19 cellular contexts compared by ENCODE assay signal in genomic region chr6:166415833-166416347, GRCh38. TPM values are rescaled to one million over a fixed set of nuclear protein-coding genes. Genes with fewer than 3 reads are reported as not detected.
A peak's percentile ranks its signal among the peaks of the same experiment; 100 is the strongest.
DNase-seq lines count a peak whose midpoint lies in the region; ATAC-seq and TF ChIP-seq lines count a peak whose summit lies in the region.
"Had no signal": no experiment of that assay in that cellular context is flagged by ENCODE, and none has a peak within 500 bp of the region (broad histone marks: within the 10 kb centered on the region; RNA-seq: fewer than 3 reads in every experiment).

No MANE protein-coding gene starts in this region.

- peaks cover 4% of the 10 kb centered on the region for H3K36me3 Mint-ChIP-seq in activated T-cell treated with anti-CD3 and anti-CD28 coated beads, Interleukin-2, amount 50 U/mL, for 4 hours (ENCODE audit: insufficient read depth)
- H3K36me3 Mint-ChIP-seq: IgD-negative memory B cell had no signal

- DNase-seq in activated CD4-positive, CD25-positive, alpha-beta regulatory T cell treated with anti-CD3 and anti-CD28 coated beads, Interleukin-2, amount 50 U/mL, for 72 hours, result peak; percentile 16
- DNase-seq in activated CD4-positive, CD25-positive, alpha-beta regulatory T cell (lab: John Stamatoyannopoulos, UW), result no peak
- DNase-seq in body of pancreas, result no peak
- peak; percentile 36 for DNase-seq in sciatic nerve (ENCODE audit: low spot score)
- DNase-seq in activated T-cell treated with anti-CD3 and anti-CD28 coated beads, Interleukin-2, amount 50 U/mL, for 4 hours, result no peak
- no peak for DNase-seq in NCI-H2081 treated with DMSO at 0.1 percent for 48 hours (lab: John Stamatoyannopoulos, UW)
- no peak for DNase-seq in amniotic stem cell (lab: John Stamatoyannopoulos, UW)
- DNase-seq: 8988T; amygdala; cortex of kidney; heart left ventricle; NCI-H1048; nucleus accumbens; SJCRH30; stimulated activated naive B cell treated with anti-CD40 and anti-IgM and Interleukin-4, amounts not matched to agents 10 μg/mL and 1 μg/mL and 100 μg/mL, for 72 hours had no signal

- H3K27ac ChIP-seq in HEK293 (ENCODE audit: extremely low read depth, low read depth, low read length) (no peak overlapping the region), body of pancreas (no peak overlapping the region)
- H3K27ac ChIP-seq: C4-2B, SJCRH30 had no signal

- no peak overlapping the region for H3K4me3 Mint-ChIP-seq in activated T-cell treated with anti-CD3 and anti-CD28 coated beads, Interleukin-2, amount 50 U/mL, for 4 hours
- H3K4me3 Mint-ChIP-seq: IgD-negative memory B cell; mesothelial cell of epicardium; stimulated activated naive B cell treated with anti-CD40 and anti-IgM and Interleukin-4, amounts not matched to agents 10 μg/mL and 1 μg/mL and 100 μg/mL, for 72 hours had no signal

- TF ChIP-seq CTCF in HEK293 (tag by site-specific recombination; IDR thresholded peaks at IDR 0.05) (no peak), body of pancreas (IDR thresholded peaks at IDR 0.05) (no peak)

- intact Hi-C loops in body of pancreas (cut with DNase I) (no loop called here), sciatic nerve (cut with DNase I) (no loop called here)

- ATAC-seq in body of pancreas (peak; percentile 35), sciatic nerve (no peak)
- no peak for ATAC-seq in activated T-cell treated with anti-CD3 and anti-CD28 coated beads, Interleukin-2, amount 50 U/mL, for 4 hours
- ATAC-seq: stimulated activated naive B cell treated with anti-CD40 and anti-IgM and Interleukin-4, amounts not matched to agents 10 μg/mL and 1 μg/mL and 100 μg/mL, for 72 hours had no signal

- H3K4me1 ChIP-seq in HEK293 (ENCODE audit: control insufficient read depth, insufficient read depth, low read length) (no peaks in the 10 kb centered on the region), body of pancreas (no peaks in the 10 kb centered on the region)

- CTCF ChIA-PET in HEK293 (lab: Yijun Ruan, JAX), result interaction anchor here (0.6 to 1.0 kb wide), 2 partner anchors 15 to 16 kb away, joined by 3 to 5 read pairs; no protein-coding TSS in a partner anchor

- no peak overlapping the region for H3K4me3 ChIP-seq in HEK293 (ENCODE audit: low read depth, low read length)
- no peak overlapping the region for H3K4me3 ChIP-seq in body of pancreas
- H3K4me3 ChIP-seq: heart left ventricle, SJCRH30 had no signal

- peaks cover 0 to 9% of the 10 kb centered on the region in 2 experiments; a peak in 2 of 3 replicates for H3K36me3 ChIP-seq in HEK293 (ENCODE audit: control insufficient read depth in 2 of 2, insufficient read depth in 1 of 2, low read length in 2 of 2)
- peaks cover 0 to 14% of the 10 kb centered on the region in 2 donors for H3K36me3 ChIP-seq in body of pancreas (replicated peaks in 1 of 2; ENCODE audit: insufficient read depth in 1 of 2, low read depth in 2 of 2)
- H3K36me3 ChIP-seq: SJCRH30 had no signal

- no peak for TF ChIP-seq POLR2A in body of pancreas (IDR thresholded peaks at IDR 0.05)

- POLR2A ChIA-PET in HEK293 (lab: Yijun Ruan, JAX), result no interaction called here

- 65 to 75% methylated on average over 5 of the region's 5 CpGs for WGBS in body of pancreas, 2 donors

- peaks cover 90% of the 10 kb centered on the region for H3K4me1 Mint-ChIP-seq in activated T-cell treated with anti-CD3 and anti-CD28 coated beads, Interleukin-2, amount 50 U/mL, for 4 hours (ENCODE audit: low read depth)
- H3K4me1 Mint-ChIP-seq: mesothelial cell of epicardium had no signal

- peaks cover 6% of the 10 kb centered on the region for H3K9me3 Mint-ChIP-seq in activated T-cell treated with anti-CD3 and anti-CD28 coated beads, Interleukin-2, amount 50 U/mL, for 4 hours

- peaks cover 2% of the 10 kb centered on the region for H3K27me3 Mint-ChIP-seq in activated T-cell treated with anti-CD3 and anti-CD28 coated beads, Interleukin-2, amount 50 U/mL, for 4 hours (ENCODE audit: low read depth)
- H3K27me3 Mint-ChIP-seq: IgD-negative memory B cell had no signal

- H3K9me3 ChIP-seq in HEK293 (ENCODE audit: control insufficient read depth, insufficient read depth, low read depth, low read length), result no peaks in the 10 kb centered on the region
- H3K9me3 ChIP-seq in body of pancreas, result no peaks in the 10 kb centered on the region
- H3K9me3 ChIP-seq: heart left ventricle, SJCRH30 had no signal

- H3K27me3 ChIP-seq in body of pancreas, result no peaks in the 10 kb centered on the region
- H3K27me3 ChIP-seq: heart left ventricle, SJCRH30 had no signal

TF ChIP-seq in HEK293, 187 proteins besides CTCF, POLR2A, EP300 and RAD21 (continues in another document):
- TF ChIP-seq ZNF140 (tag by site-specific recombination; IDR thresholded peaks at IDR 0.05) (0 out of 2 replicates have a peak, but pooled peaks have one; percentile 2), ZNF2 (tag by site-specific recombination; IDR thresholded peaks at IDR 0.05) (no peak), HOXC10 (CRISPR knock-in tag; IDR thresholded peaks at IDR 0.05) (no peak), YY2 (tag by site-specific recombination; IDR thresholded peaks at IDR 0.05) (no peak), KLF9 (tag by site-specific recombination; IDR thresholded peaks at IDR 0.05; ENCODE audit: low read depth) (peak; percentile 21; the same call in 1 of the 2 replicates), ZBTB21 (tag by site-specific recombination; IDR thresholded peaks at IDR 0.05) (no peak), ZNF488 (tag by site-specific recombination; IDR thresholded peaks at IDR 0.05) (0 out of 2 replicates have a peak, but pooled peaks have one; percentile 19), ZNF202 (tag by site-specific recombination; IDR thresholded peaks at IDR 0.05; ENCODE audit: borderline replicate concordance) (peak; percentile 51; the same call in 1 of the 2 replicates), ZEB2 (tag by site-specific recombination; IDR thresholded peaks at IDR 0.05) (no peak), ZNF426 (tag by site-specific recombination; IDR thresholded peaks at IDR 0.05) (no peak), ZNF513 (tag by site-specific recombination; IDR thresholded peaks at IDR 0.05) (peak; percentile 93), ZNF76 (tag by site-specific recombination; IDR thresholded peaks at IDR 0.05; ENCODE audit: borderline replicate concordance, low read depth) (no peak), ZNF785 (tag by site-specific recombination; IDR thresholded peaks at IDR 0.05) (no peak), ZNF501 (tag by site-specific recombination; IDR thresholded peaks at IDR 0.05) (no peak), ZNF138 (tag by site-specific recombination; IDR thresholded peaks at IDR 0.05; ENCODE audit: borderline replicate concordance) (no peak), ZFP37 (tag by site-specific recombination; IDR thresholded peaks at IDR 0.05) (no peak), ZNF707 (tag by site-specific recombination; IDR thresholded peaks at IDR 0.05) (no peak), ZNF549 (tag by site-specific recombination; IDR thresholded peaks at IDR 0.05) (no peak)
- TF ChIP-seq, protein P1, sequence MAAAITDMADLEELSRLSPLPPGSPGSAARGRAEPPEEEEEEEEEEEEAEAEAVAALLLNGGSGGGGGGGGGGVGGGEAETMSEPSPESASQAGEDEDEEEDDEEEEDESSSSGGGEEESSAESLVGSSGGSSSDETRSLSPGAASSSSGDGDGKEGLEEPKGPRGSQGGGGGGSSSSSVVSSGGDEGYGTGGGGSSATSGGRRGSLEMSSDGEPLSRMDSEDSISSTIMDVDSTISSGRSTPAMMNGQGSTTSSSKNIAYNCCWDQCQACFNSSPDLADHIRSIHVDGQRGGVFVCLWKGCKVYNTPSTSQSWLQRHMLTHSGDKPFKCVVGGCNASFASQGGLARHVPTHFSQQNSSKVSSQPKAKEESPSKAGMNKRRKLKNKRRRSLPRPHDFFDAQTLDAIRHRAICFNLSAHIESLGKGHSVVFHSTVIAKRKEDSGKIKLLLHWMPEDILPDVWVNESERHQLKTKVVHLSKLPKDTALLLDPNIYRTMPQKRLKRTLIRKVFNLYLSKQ (tag by site-specific recombination; IDR thresholded peaks at IDR 0.05; ENCODE audit: borderline replicate concordance), result no peak; the same call in 1 of the 2 replicates
- TF ChIP-seq, protein P2, sequence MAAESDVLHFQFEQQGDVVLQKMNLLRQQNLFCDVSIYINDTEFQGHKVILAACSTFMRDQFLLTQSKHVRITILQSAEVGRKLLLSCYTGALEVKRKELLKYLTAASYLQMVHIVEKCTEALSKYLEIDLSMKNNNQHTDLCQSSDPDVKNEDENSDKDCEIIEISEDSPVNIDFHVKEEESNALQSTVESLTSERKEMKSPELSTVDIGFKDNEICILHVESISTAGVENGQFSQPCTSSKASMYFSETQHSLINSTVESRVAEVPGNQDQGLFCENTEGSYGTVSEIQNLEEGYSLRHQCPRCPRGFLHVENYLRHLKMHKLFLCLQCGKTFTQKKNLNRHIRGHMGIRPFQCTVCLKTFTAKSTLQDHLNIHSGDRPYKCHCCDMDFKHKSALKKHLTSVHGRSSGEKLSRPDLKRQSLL (tag by site-specific recombination; IDR thresholded peaks at IDR 0.05), result peak; percentile 78; the same call in 1 of the 2 replicates

RNA-seq across cellular contexts. Expression of gene MPC1, which starts 33.1 kb away (rescaled TPM):
- total RNA-seq in body of pancreas, result 10 to 100 TPM; 20.8 to 25.4 TPM
- total RNA-seq in sciatic nerve, result 49.2 TPM
- 10 to 100 TPM; 17.9 to 24.6 (median 24.0) TPM for total RNA-seq in activated T-cell treated with anti-CD3 and anti-CD28 coated beads, Interleukin-2, amount 50 U/mL, for 4 hours

Comparison
In these comparisons a context has a peak if more than half of its experiments do, and no peak if none do; other contexts are left out.
1. DNase-seq: peak in activated CD4-positive, CD25-positive, alpha-beta regulatory T cell treated with anti-CD3 and anti-CD28 coated beads, Interleukin-2, amount 50 U/mL, for 72 hours (single experiment) and sciatic nerve (single experiment); none in activated CD4-positive, CD25-positive, alpha-beta regulatory T cell (0 of 4), body of pancreas (0 of 4), activated T-cell treated with anti-CD3 and anti-CD28 coated beads, Interleukin-2, amount 50 U/mL, for 4 hours (single experiment), NCI-H2081 treated with DMSO at 0.1 percent for 48 hours (single experiment) and amniotic stem cell (single experiment).